ENCODE assay signal across 30 cellular contexts in genomic region chr15:81924667-81925183, GRCh38.
"Had no signal": no experiment of that assay in that cellular context is flagged by ENCODE, and none has a peak within 500 bp of the region (broad histone marks: within the 10 kb centered on the region; RNA-seq: fewer than 3 reads in every experiment).

No MANE protein-coding gene starts in this region.

- H3K4me3 ChIP-seq: cardiac muscle cell, coronary artery, dorsolateral prefrontal cortex, gastrocnemius medialis, left lung, sigmoid colon, thoracic aorta, uterus had no signal

- H3K36me3 Mint-ChIP-seq: immature natural killer cell; stimulated activated effector memory CD8-positive, alpha-beta T cell treated with anti-CD3 and anti-CD28 coated beads, Interleukin-12 subunit alpha, Interleukin-12 subunit beta, amount 100 ng/mL, for 72 hours had no signal

- H3K9me3 ChIP-seq: thoracic aorta, uterus had no signal

- ATAC-seq: effector memory CD8-positive, alpha-beta T cell; gastrocnemius medialis; left lung; stimulated activated effector memory CD8-positive, alpha-beta T cell treated with anti-CD3 and anti-CD28 coated beads, Interleukin-12 subunit alpha, Interleukin-12 subunit beta, amount 100 ng/mL, for 72 hours had no signal

- H3K4me3 Mint-ChIP-seq: activated CD4-positive, alpha-beta memory T cell treated with anti-CD3 and anti-CD28 coated beads for 36 hours; activated CD4-positive, alpha-beta T cell treated with anti-CD3 and anti-CD28 coated beads, Interleukin-2, amount 10 ng/mL, durations not matched to agents 24 days and 14 days; activated T-cell treated with anti-CD3 and anti-CD28 coated beads, Interleukin-2, amount 50 U/mL, for 24 hours; brain; effector memory CD8-positive, alpha-beta T cell; immature natural killer cell; nephron; stimulated activated effector memory CD8-positive, alpha-beta T cell treated with anti-CD3 and anti-CD28 coated beads, Interleukin-12 subunit alpha, Interleukin-12 subunit beta, amount 100 ng/mL, for 72 hours; stimulated activated naive CD8-positive, alpha-beta T cell treated with anti-CD3 and anti-CD28 coated beads, Interleukin-15, Interleukin-2, amounts not matched to agents 100 ng/mL and 50 ng/mL, for 24 hours; T-helper 1 cell treated with Interleukin-12 subunit alpha and Interleukin-12 subunit beta and Interleukin-4 antibody, amounts not matched to agents 30 μg/mL and 1 μg/mL, for 36 hours; type B pancreatic cell had no signal

- H3K4me1 Mint-ChIP-seq: activated CD4-positive, alpha-beta T cell treated with anti-CD3 and anti-CD28 coated beads, Interleukin-2, amount 10 ng/mL, durations not matched to agents 24 days and 14 days; brain; immature natural killer cell; stimulated activated effector memory CD8-positive, alpha-beta T cell treated with anti-CD3 and anti-CD28 coated beads, Interleukin-12 subunit alpha, Interleukin-12 subunit beta, amount 100 ng/mL, for 72 hours had no signal

- H3K4me1 ChIP-seq: gastrocnemius medialis, left lung, uterus had no signal

- H3K27me3 ChIP-seq: cardiac muscle cell, gastrocnemius medialis, left lung, sigmoid colon, uterus had no signal

- H3K36me3 ChIP-seq: cardiac muscle cell, gastrocnemius medialis, left lung, sigmoid colon, thoracic aorta, uterus had no signal

- H3K27ac Mint-ChIP-seq: activated CD4-positive, alpha-beta memory T cell treated with anti-CD3 and anti-CD28 coated beads for 36 hours; activated CD4-positive, alpha-beta T cell treated with anti-CD3 and anti-CD28 coated beads, Interleukin-2, amount 10 ng/mL, durations not matched to agents 24 days and 14 days; activated T-cell treated with anti-CD3 and anti-CD28 coated beads, Interleukin-2, amount 50 U/mL, for 24 hours; effector memory CD8-positive, alpha-beta T cell; immature natural killer cell; stimulated activated effector memory CD8-positive, alpha-beta T cell treated with anti-CD3 and anti-CD28 coated beads, Interleukin-12 subunit alpha, Interleukin-12 subunit beta, amount 100 ng/mL, for 72 hours; stimulated activated naive CD8-positive, alpha-beta T cell treated with anti-CD3 and anti-CD28 coated beads, Interleukin-15, Interleukin-2, amounts not matched to agents 100 ng/mL and 50 ng/mL, for 24 hours; T-helper 1 cell treated with Interleukin-12 subunit alpha and Interleukin-12 subunit beta and Interleukin-4 antibody, amounts not matched to agents 30 μg/mL and 1 μg/mL, for 36 hours; type B pancreatic cell had no signal

- DNase-seq: activated CD4-positive, alpha-beta memory T cell treated with anti-CD3 and anti-CD28 coated beads for 36 hours; activated CD4-positive, alpha-beta T cell treated with anti-CD3 and anti-CD28 coated beads, Interleukin-2, amount 10 ng/mL, durations not matched to agents 24 days and 14 days; activated CD4-positive, CD25-positive, alpha-beta regulatory T cell treated with anti-CD3 and anti-CD28 coated beads, Interleukin-2, amount 50 U/mL, for 72 hours; activated CD8-positive, alpha-beta memory T cell treated with anti-CD3 and anti-CD28 coated beads, Interleukin-2, amount 50 U/mL, for 4 hours; activated gamma-delta T cell treated with Interleukin-2 at 50 U/mL for 16 hours; activated naive CD4-positive, alpha-beta T cell treated with anti-CD3 and anti-CD28 coated beads, Interleukin-2, amount 50 U/mL, for 16 hours; activated T-cell treated with anti-CD3 and anti-CD28 coated beads, Interleukin-2, amount 50 U/mL, for 24 hours; dorsolateral prefrontal cortex; effector memory CD8-positive, alpha-beta T cell; erythroblast; gastrocnemius medialis; head of caudate nucleus; hypothalamus; immature natural killer cell; left lung; sigmoid colon; small intestine; stimulated activated CD4-positive, alpha-beta T cell treated with anti-CD3 and anti-CD28 coated beads, Interleukin-4, amount 100 ng/mL, for 24 hours; SW 1271; T1000; uterus had no signal

- H3K27ac ChIP-seq: cardiac muscle cell, coronary artery, dorsolateral prefrontal cortex, gastrocnemius medialis, left lung, sigmoid colon, thoracic aorta, uterus had no signal

- H3K9me3 Mint-ChIP-seq: effector memory CD8-positive, alpha-beta T cell; T-helper 1 cell treated with Interleukin-12 subunit alpha and Interleukin-12 subunit beta and Interleukin-4 antibody, amounts not matched to agents 30 μg/mL and 1 μg/mL, for 36 hours had no signal

- H3K27me3 Mint-ChIP-seq: stimulated activated naive CD8-positive, alpha-beta T cell treated with anti-CD3 and anti-CD28 coated beads, Interleukin-15, Interleukin-2, amounts not matched to agents 100 ng/mL and 50 ng/mL, for 24 hours; type B pancreatic cell had no signal
